19 cellular contexts compared by ENCODE assay signal in genomic region chr17:60301644-60302043, GRCh38.
"Had no signal": no experiment of that assay in that cellular context is flagged by ENCODE, and none has a peak within 500 bp of the region (broad histone marks: within the 10 kb centered on the region; RNA-seq: fewer than 3 reads in every experiment).

No MANE protein-coding gene starts in this region.

- H3K9me3 Mint-ChIP-seq: naive thymus-derived CD8-positive, alpha-beta T cell had no signal

- H3K27me3 ChIP-seq: dorsolateral prefrontal cortex, heart left ventricle, ovary, right atrium auricular region, sigmoid colon, stomach, transverse colon had no signal

- FAIRE-seq: islet of Langerhans had no signal

- H3K27me3 Mint-ChIP-seq: naive thymus-derived CD8-positive, alpha-beta T cell had no signal

- H3K4me3 ChIP-seq: dorsolateral prefrontal cortex, heart left ventricle, ovary, right atrium auricular region, sigmoid colon, skin epidermis, stomach, thoracic aorta, transverse colon had no signal

- ATAC-seq: heart left ventricle; naive thymus-derived CD8-positive, alpha-beta T cell had no signal

- H3K4me3 Mint-ChIP-seq: naive thymus-derived CD8-positive, alpha-beta T cell had no signal

- H3K36me3 ChIP-seq: ovary, right atrium auricular region, sigmoid colon, thoracic aorta, transverse colon had no signal

- H3K4me1 ChIP-seq: right atrium auricular region had no signal

- H3K9me3 ChIP-seq: heart left ventricle, ovary, right atrium auricular region, sigmoid colon, stomach, thoracic aorta, transverse colon had no signal

- H3K27ac ChIP-seq: heart left ventricle, ovary, right atrium auricular region, sigmoid colon, skin epidermis, stomach, thoracic aorta, transverse colon had no signal

- DNase-seq: cortex of kidney; dorsolateral prefrontal cortex; effector CD8-positive, alpha-beta T cell; foreskin melanocyte; heart left ventricle; hippocampal formation; kidney glomerular epithelial cell; naive thymus-derived CD8-positive, alpha-beta T cell; ovary; sigmoid colon; stimulated activated CD4-positive, alpha-beta T cell treated with anti-CD3 and anti-CD28 coated beads, Interleukin-12 subunit alpha, Interleukin-12 subunit beta, amount 100 ng/mL, for 4 hours; stimulated activated naive CD4-positive, alpha-beta T cell; stomach; substantia nigra; transverse colon had no signal
